8 cellular contexts compared by ENCODE assay signal in genomic region chr2:237998530-237998929, GRCh38. TPM values are rescaled to one million over a fixed set of nuclear protein-coding genes. Genes with fewer than 3 reads are reported as not detected.
A peak's percentile ranks its signal among the peaks of the same experiment; 100 is the strongest.
DNase-seq lines count a peak whose midpoint lies in the region; ATAC-seq, FAIRE-seq and TF ChIP-seq lines count a peak whose summit lies in the region.
"Had no signal": no experiment of that assay in that cellular context is flagged by ENCODE, and none has a peak within 500 bp of the region (broad histone marks: within the 10 kb centered on the region; RNA-seq: fewer than 3 reads in every experiment).

No MANE protein-coding gene starts in this region.

- H3K4me3 ChIP-seq in pancreas: no peak overlapping the region
- H3K4me3 ChIP-seq: cardiac muscle cell had no signal

- WGBS in pancreas, 2 donors: 41 to 43% methylated on average over 4 of the region's 4 CpGs

- POLR2A ChIA-PET in activated CD4-positive, alpha-beta memory T cell treated with anti-CD3 and anti-CD28 coated beads, Interleukin-2, amount 10 ng/mL, durations not matched to agents 7 days and 5 days (lab: Charles Lee): interaction anchor here (0.8 to 1.4 kb wide), 4 partner anchors 10 to 204 kb away, joined by 3 to 4 read pairs (median 3); partner anchors contain the start of gene ILKAP
- POLR2A ChIA-PET in HEK293T (lab: Yijun Ruan, JAX): no interaction called here

- peaks cover 0 to 4% (median 0%) of the 10 kb centered on the region in 3 donors for H3K4me1 ChIP-seq in pancreas

- no peak for FAIRE-seq in pancreas (lab: Jason Lieb, UNC)

- intact Hi-C loops in pancreas (cut with DNase I): no loop called here

- peaks cover 35% of the 10 kb centered on the region for H3K4me1 Mint-ChIP-seq in activated CD4-positive, alpha-beta memory T cell treated with anti-CD3 and anti-CD28 coated beads, Interleukin-2, amount 10 ng/mL, durations not matched to agents 7 days and 5 days

- TF ChIP-seq CTCF in pancreas (IDR thresholded peaks at IDR 0.05): no peak

- CTCF ChIA-PET in activated CD4-positive, alpha-beta memory T cell treated with anti-CD3 and anti-CD28 coated beads, Interleukin-2, amount 10 ng/mL, durations not matched to agents 7 days and 5 days (lab: Charles Lee): no interaction called here
- CTCF ChIA-PET in HEK293T (lab: Yijun Ruan, JAX): no interaction called here

- peak overlapping the region in 2 of 4 donors; percentile 40 to 55 for H3K27ac ChIP-seq in pancreas
- H3K27ac ChIP-seq: cardiac muscle cell had no signal

- ATAC-seq in GM19372 (IDR thresholded peaks at IDR 0.05; ENCODE audit: low read depth, unreplicated experiment) (peak; percentile 98), HG02970 (IDR thresholded peaks at IDR 0.05; ENCODE audit: low FRiP score, unreplicated experiment) (peak; percentile 74), pancreas (peak; percentile 56 to 76 (median 66))

- H3K36me3 Mint-ChIP-seq in activated CD4-positive, alpha-beta memory T cell treated with anti-CD3 and anti-CD28 coated beads, Interleukin-2, amount 10 ng/mL, durations not matched to agents 7 days and 5 days (ENCODE audit: low read depth): peaks cover 50% of the 10 kb centered on the region

- no peaks in the 10 kb centered on the region for H3K27me3 ChIP-seq in pancreas
- H3K27me3 ChIP-seq: cardiac muscle cell had no signal

- H3K36me3 ChIP-seq in pancreas: no peaks in the 10 kb centered on the region

- H3K4me3 Mint-ChIP-seq in activated CD4-positive, alpha-beta memory T cell treated with anti-CD3 and anti-CD28 coated beads, Interleukin-2, amount 10 ng/mL, durations not matched to agents 7 days and 5 days: peak overlapping the region; percentile 26

- no peaks in the 10 kb centered on the region for H3K27me3 Mint-ChIP-seq in activated CD4-positive, alpha-beta memory T cell treated with anti-CD3 and anti-CD28 coated beads, Interleukin-2, amount 10 ng/mL, durations not matched to agents 7 days and 5 days

- peak overlapping the region; percentile 69 for H3K27ac Mint-ChIP-seq in activated CD4-positive, alpha-beta memory T cell treated with anti-CD3 and anti-CD28 coated beads, Interleukin-2, amount 10 ng/mL, durations not matched to agents 7 days and 5 days

- peaks cover 3% of the 10 kb centered on the region for H3K9me3 Mint-ChIP-seq in activated CD4-positive, alpha-beta memory T cell treated with anti-CD3 and anti-CD28 coated beads, Interleukin-2, amount 10 ng/mL, durations not matched to agents 7 days and 5 days

- H3K9me3 ChIP-seq in pancreas: no peaks in the 10 kb centered on the region

- DNase-seq in activated CD4-positive, alpha-beta memory T cell treated with anti-CD3 and anti-CD28 coated beads, Interleukin-2, amount 10 ng/mL, durations not matched to agents 7 days and 5 days: peak; percentile 29
- DNase-seq in pancreas (no peak), NCI-H2081 treated with DMSO at 0.1 percent for 48 hours (lab: John Stamatoyannopoulos, UW) (no peak), HEK293T (ENCODE audit: extremely low spot score) (no peak)
- DNase-seq in stimulated activated naive CD4-positive, alpha-beta T cell treated with Interleukin-2 at 50 U/mL for 16 hours (lab: John Stamatoyannopoulos, UW): no peak

TF ChIP-seq in HEK293T, 16 proteins besides CTCF, POLR2A, EP300 and RAD21:
- TF ChIP-seq FOXA1 (IDR thresholded peaks at IDR 0.05): no peak
- no peak for TF ChIP-seq NFRKB (IDR thresholded peaks at IDR 0.05)
- TF ChIP-seq SP1 (IDR thresholded peaks at IDR 0.05): no peak
- no peak for TF ChIP-seq ARNT (IDR thresholded peaks at IDR 0.05)
- TF ChIP-seq LEF1 (IDR thresholded peaks at IDR 0.05; ENCODE audit: borderline replicate concordance): no peak
- TF ChIP-seq BHLHE40 (IDR thresholded peaks at IDR 0.05; ENCODE audit: borderline replicate concordance): no peak
- no peak for TF ChIP-seq ZNF384 (IDR thresholded peaks at IDR 0.05)
- TF ChIP-seq SUZ12 (IDR thresholded peaks at IDR 0.05): no peak
- TF ChIP-seq TARDBP (IDR thresholded peaks at IDR 0.05): no peak
- TF ChIP-seq FOXM1 (IDR thresholded peaks at IDR 0.05; ENCODE audit: borderline replicate concordance): no peak
- TF ChIP-seq L3MBTL2 (conservative IDR thresholded peaks at IDR 0.05): no peak
- TF ChIP-seq CTBP1 (IDR thresholded peaks at IDR 0.05; ENCODE audit: borderline replicate concordance): no peak
- TF ChIP-seq PKNOX1 (IDR thresholded peaks at IDR 0.05): no peak
- TF ChIP-seq ELF4 (IDR thresholded peaks at IDR 0.05): no peak
- no peak for TF ChIP-seq FOXK2 (IDR thresholded peaks at IDR 0.05)

RNA-seq across cellular contexts. Expression of gene UBE2F, which starts 31.7 kb away (rescaled TPM):
- total RNA-seq in activated CD4-positive, alpha-beta memory T cell treated with anti-CD3 and anti-CD28 coated beads, Interleukin-2, amount 10 ng/mL, durations not matched to agents 7 days and 5 days: 10 to 100 TPM; 77.5 to 82.7 TPM
- total RNA-seq in pancreas: 10 to 100 TPM; 39.3 to 51.7 (median 43.0) TPM
- polyA plus RNA-seq in pancreas: 10 to 100 TPM; 32.4 to 32.5 TPM
